1 cellular context compared by ENCODE assay signal in the genomic region with DNA sequence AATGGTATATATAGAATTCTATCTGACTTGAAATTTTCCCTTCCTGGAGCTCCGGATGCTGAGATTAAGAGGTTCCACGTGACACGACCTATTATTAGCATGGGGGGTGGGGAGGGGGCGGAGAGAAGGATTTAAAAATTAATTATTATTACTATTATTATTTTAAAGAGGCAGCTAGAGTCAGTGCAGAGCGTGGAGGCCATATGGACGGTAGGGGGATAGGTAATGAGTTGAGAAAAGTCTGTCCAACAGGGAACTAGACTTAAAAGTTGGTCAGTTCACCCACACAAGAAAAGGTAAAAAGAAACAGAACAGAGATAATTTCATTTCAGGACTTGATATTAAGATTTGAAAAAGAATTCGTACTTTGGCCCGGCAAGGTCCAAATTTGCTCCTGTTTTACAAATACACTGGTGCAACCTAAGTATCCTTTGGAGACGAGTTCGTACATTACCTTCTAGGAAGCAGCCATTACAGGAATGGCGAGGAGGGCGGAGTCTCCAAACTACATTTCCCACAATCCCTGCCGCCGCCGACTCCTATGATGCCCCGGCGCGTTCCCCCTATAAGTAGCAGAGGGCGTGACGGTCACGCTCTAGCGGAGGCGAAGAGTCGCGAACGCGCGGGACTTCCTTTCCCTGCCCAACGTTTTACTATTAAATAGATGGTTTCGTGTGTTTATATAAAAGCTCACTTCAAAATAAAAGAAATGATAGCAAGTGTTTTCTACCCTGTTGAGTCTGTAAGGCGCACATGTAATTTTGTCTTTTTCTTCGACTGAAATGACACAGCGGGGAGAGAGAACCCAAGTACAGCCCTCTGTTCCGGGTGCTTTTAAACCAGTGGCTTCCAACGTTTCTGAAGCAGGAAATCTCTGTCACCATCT.
TF ChIP-seq lines count a peak whose summit lies in the region.

SMIM30 (minus strand) TSS at position 481 of the 886 bp plus-strand sequence. CDS start 976 bp downstream, outside the sequence.

TF ChIP-seq in HCT116, 20 proteins besides CTCF, POLR2A, EP300 and RAD21 (continued from another document):
- TF ChIP-seq ZBTB33 (IDR thresholded peaks at IDR 0.05; ENCODE audit: extremely low read depth, insufficient replicate concordance, low read length): peak; percentile 32
- TF ChIP-seq CBX3 (IDR thresholded peaks at IDR 0.05; ENCODE audit: low read depth): peak; percentile 61; the same call in 1 of the 2 replicates
- peak; percentile 79 for TF ChIP-seq TCF7L2 (IDR thresholded peaks at IDR 0.05; ENCODE audit: borderline replicate concordance, extremely low read depth, insufficient read depth, insufficient read length)
- peak; percentile 54; the same call in 1 of the 2 replicates for TF ChIP-seq SRF (IDR thresholded peaks at IDR 0.05; ENCODE audit: low read depth)
- peak; percentile 62; the same call in 1 of the 2 replicates for TF ChIP-seq SP1 (IDR thresholded peaks at IDR 0.05; ENCODE audit: low read depth)
